22 cellular contexts compared by ENCODE assay signal in genomic region chr1:229988534-229988933, GRCh38.
"Had no signal": no experiment of that assay in that cellular context is flagged by ENCODE, and none has a peak within 500 bp of the region (broad histone marks: within the 10 kb centered on the region; RNA-seq: fewer than 3 reads in every experiment).

No MANE protein-coding gene starts in this region.

- H3K4me3 Mint-ChIP-seq: activated CD8-positive, alpha-beta T cell treated with anti-CD3 and anti-CD28 coated beads for 36 hours; activated naive CD4-positive, alpha-beta T cell treated with anti-CD3 and anti-CD28 coated beads, Interleukin-2, amount 10 ng/mL, durations not matched to agents 7 days and 5 days; activated T-cell treated with anti-CD3 and anti-CD28 coated beads, Interleukin-2, amount 50 U/mL, for 72 hours had no signal

- H3K36me3 Mint-ChIP-seq: activated naive CD4-positive, alpha-beta T cell treated with anti-CD3 and anti-CD28 coated beads, Interleukin-2, amount 10 ng/mL, durations not matched to agents 7 days and 5 days had no signal

- H3K9me3 Mint-ChIP-seq: activated CD8-positive, alpha-beta T cell treated with anti-CD3 and anti-CD28 coated beads for 36 hours; activated naive CD4-positive, alpha-beta T cell treated with anti-CD3 and anti-CD28 coated beads, Interleukin-2, amount 10 ng/mL, durations not matched to agents 7 days and 5 days; activated T-cell treated with anti-CD3 and anti-CD28 coated beads, Interleukin-2, amount 50 U/mL, for 72 hours; activated T-helper 2 cell treated with anti-CD3 and anti-CD28 coated beads, Interferon-gamma antibody, Interleukin-2, Interleukin-4, amounts not matched to agents 10 μg/mL and 5 μg/mL and 100 μg/mL, durations not matched to agents 14 hours and 24 hours and 36 hours had no signal

- DNase-seq: activated CD4-positive, alpha-beta T cell treated with anti-CD3 and anti-CD28 coated beads for 4 hours; activated CD8-positive, alpha-beta memory T cell treated with anti-CD3 and anti-CD28 coated beads, Interleukin-2, amount 50 U/mL, for 4 hours; activated CD8-positive, alpha-beta T cell treated with anti-CD3 and anti-CD28 coated beads for 36 hours; activated gamma-delta T cell treated with Interleukin-2 at 50 U/mL for 16 hours; activated naive CD4-positive, alpha-beta T cell treated with anti-CD3 and anti-CD28 coated beads, Interleukin-2, amount 10 ng/mL, durations not matched to agents 7 days and 5 days; activated T-cell treated with anti-CD3 and anti-CD28 coated beads, Interleukin-2, amount 50 U/mL, for 72 hours; body of pancreas; central memory CD4-positive, alpha-beta T cell; MM.1S; NCI-H1105 treated with DMSO at 0.1 percent for 48 hours; NCI-H1436 treated with DMSO at 0.1 percent for 48 hours; NCI-H187; NCI-H2081; NCI-H510A treated with DMSO at 0.1 percent for 48 hours; RPMI8226; T-helper 1 cell; WERI-Rb-1 had no signal

- ATAC-seq: activated CD8-positive, alpha-beta T cell treated with anti-CD3 and anti-CD28 coated beads for 36 hours; activated T-cell treated with anti-CD3 and anti-CD28 coated beads, Interleukin-2, amount 50 U/mL, for 72 hours; body of pancreas; Panc1; Right ventricle myocardium inferior had no signal

- H3K36me3 ChIP-seq: ascending aorta, WERI-Rb-1 had no signal

- H3K4me3 ChIP-seq: ascending aorta, body of pancreas, SK-N-MC had no signal

- H3K27me3 ChIP-seq: ascending aorta, body of pancreas had no signal

- H3K27me3 Mint-ChIP-seq: activated CD8-positive, alpha-beta T cell treated with anti-CD3 and anti-CD28 coated beads for 36 hours had no signal

- H3K27ac Mint-ChIP-seq: activated CD8-positive, alpha-beta T cell treated with anti-CD3 and anti-CD28 coated beads for 36 hours; activated naive CD4-positive, alpha-beta T cell treated with anti-CD3 and anti-CD28 coated beads, Interleukin-2, amount 10 ng/mL, durations not matched to agents 7 days and 5 days; activated T-cell treated with anti-CD3 and anti-CD28 coated beads, Interleukin-2, amount 50 U/mL, for 72 hours; activated T-helper 2 cell treated with anti-CD3 and anti-CD28 coated beads, Interferon-gamma antibody, Interleukin-2, Interleukin-4, amounts not matched to agents 10 μg/mL and 5 μg/mL and 100 μg/mL, durations not matched to agents 14 hours and 24 hours and 36 hours had no signal

- H3K4me1 Mint-ChIP-seq: activated naive CD4-positive, alpha-beta T cell treated with anti-CD3 and anti-CD28 coated beads, Interleukin-2, amount 10 ng/mL, durations not matched to agents 7 days and 5 days had no signal

- H3K27ac ChIP-seq: ascending aorta, body of pancreas, SK-N-MC, WERI-Rb-1 had no signal

- H3K9me3 ChIP-seq: ascending aorta, body of pancreas had no signal
